In the genomic region with DNA sequence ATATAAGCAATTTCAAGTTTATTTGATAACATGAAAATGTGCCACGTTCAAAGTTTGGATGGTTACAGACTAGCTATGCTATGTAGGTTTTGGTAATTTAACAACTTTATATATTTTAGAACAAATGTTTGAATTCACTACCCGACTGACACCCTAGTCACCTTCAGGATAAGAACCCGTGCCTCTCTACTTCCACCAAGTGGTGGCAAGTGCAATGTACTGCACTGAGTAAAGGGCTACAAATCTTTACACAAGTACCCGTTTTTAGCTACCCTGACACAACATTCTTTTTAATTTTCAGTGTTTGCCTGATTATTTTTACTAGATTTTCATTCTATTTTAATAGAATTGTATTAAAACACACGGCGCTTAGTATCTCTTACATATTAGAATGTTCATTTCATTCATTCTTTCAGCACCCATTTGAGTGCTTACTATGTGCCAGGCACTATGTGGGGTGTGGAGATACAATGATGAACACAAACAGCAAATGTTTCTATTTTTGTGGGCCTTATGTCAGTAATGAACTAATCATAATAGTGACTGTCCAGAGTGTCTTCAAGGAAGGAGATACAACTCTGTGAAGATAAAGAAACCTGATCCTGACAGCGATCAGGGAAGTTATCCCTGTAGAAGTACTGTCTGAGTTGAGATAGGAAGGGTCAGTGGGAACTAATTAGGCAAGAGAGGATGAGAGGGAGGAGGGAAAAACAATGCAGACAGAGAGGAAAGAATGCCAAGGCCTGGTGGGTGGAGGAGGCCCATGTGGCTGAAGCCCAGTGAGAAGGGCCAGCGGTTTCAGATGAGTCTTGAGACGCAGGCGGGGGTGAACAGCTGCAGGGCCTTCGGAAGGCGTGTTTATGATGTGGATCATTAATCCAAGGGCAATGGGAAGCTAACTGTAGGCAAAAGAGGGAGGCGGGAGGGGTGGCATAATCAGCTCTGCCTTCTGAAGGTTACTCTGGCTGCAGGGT, we compare ENCODE assay signal across 8 cellular contexts. TPM values are rescaled to one million over a fixed set of nuclear protein-coding genes. Genes with fewer than 3 reads are reported as not detected.
DNase-seq lines count a peak whose midpoint lies in the region; ATAC-seq and TF ChIP-seq lines count a peak whose summit lies in the region.

No MANE protein-coding gene starts in this region.

- ATAC-seq in CD4-positive, CD25-positive, alpha-beta regulatory T cell (ENCODE audit: low read depth in 2 of 2), result peak; percentile 44
- ATAC-seq in GM18511 (IDR thresholded peaks at IDR 0.05; ENCODE audit: unreplicated experiment) (peak; percentile 33), SK-N-SH treated with all-trans-retinoic acid at 6 μM for 48 hours (peak; percentile 59), GM21390 (IDR thresholded peaks at IDR 0.05; ENCODE audit: unreplicated experiment) (no peak), GM21381 (IDR thresholded peaks at IDR 0.05; ENCODE audit: unreplicated experiment) (no peak)
- ATAC-seq in naive thymus-derived CD4-positive, alpha-beta T cell, result peak; percentile 58

- H3K9me3 ChIP-seq in CD4-positive, CD25-positive, alpha-beta regulatory T cell (ENCODE audit: control insufficient read depth in 2 of 2, low read length in 2 of 2), result no peaks in the 10 kb centered on the region
- no peaks in the 10 kb centered on the region for H3K9me3 ChIP-seq in naive thymus-derived CD4-positive, alpha-beta T cell (ENCODE audit: control insufficient read depth in 2 of 3, low read length in 3 of 3)

- DNase-seq in CD4-positive, CD25-positive, alpha-beta regulatory T cell, result peak in 2 of 3 donors; percentile 36 to 57
- DNase-seq in LNCaP clone FGC (ENCODE audit: low read depth), result no peak
- DNase-seq in dermis blood vessel endothelial cell, result peak; percentile 70
- DNase-seq in naive thymus-derived CD4-positive, alpha-beta T cell, result peak in 7 of 9 donors; percentile 2 to 43 (median 33)

- H3K4me3 Mint-ChIP-seq in CD4-positive, CD25-positive, alpha-beta regulatory T cell, result peak overlapping the region in 3 of 4 donors; percentile 15 to 84 (median 17)
- no peak overlapping the region for H3K4me3 Mint-ChIP-seq in naive thymus-derived CD4-positive, alpha-beta T cell

- H3K4me3 ChIP-seq in CD4-positive, CD25-positive, alpha-beta regulatory T cell (ENCODE audit: low read depth, low read length), result no peak overlapping the region
- H3K4me3 ChIP-seq in LNCaP clone FGC (ENCODE audit: low read depth, low read length), result no peak overlapping the region
- H3K4me3 ChIP-seq in naive thymus-derived CD4-positive, alpha-beta T cell (ENCODE audit: low read length), result no peak overlapping the region

- POLR2A ChIA-PET in naive thymus-derived CD4-positive, alpha-beta T cell (lab: Charles Lee), result no interaction called here

- H3K36me3 ChIP-seq in CD4-positive, CD25-positive, alpha-beta regulatory T cell (ENCODE audit: control insufficient read depth, insufficient read depth, low read length), result no peaks in the 10 kb centered on the region
- H3K36me3 ChIP-seq in naive thymus-derived CD4-positive, alpha-beta T cell (ENCODE audit: control insufficient read depth in 2 of 3, insufficient read depth in 3 of 3, low read length in 3 of 3), result no peaks in the 10 kb centered on the region

- H3K27me3 ChIP-seq in CD4-positive, CD25-positive, alpha-beta regulatory T cell (ENCODE audit: control insufficient read depth, insufficient read depth, low read length), result peaks cover 13% of the 10 kb centered on the region
- H3K27me3 ChIP-seq in naive thymus-derived CD4-positive, alpha-beta T cell (ENCODE audit: control insufficient read depth in 2 of 2, insufficient read depth in 2 of 2, low read length in 2 of 2), result peaks cover 0 to 5% of the 10 kb centered on the region in 2 donors

- peaks cover 9% of the 10 kb centered on the region for H3K4me1 ChIP-seq in CD4-positive, CD25-positive, alpha-beta regulatory T cell (ENCODE audit: control insufficient read depth, insufficient read depth, low read length, poor library complexity, severe bottlenecking)
- H3K4me1 ChIP-seq in naive thymus-derived CD4-positive, alpha-beta T cell (ENCODE audit: control insufficient read depth in 2 of 2, insufficient read depth in 2 of 2, low read length in 2 of 2), result peaks cover 11 to 13% of the 10 kb centered on the region in 2 donors

- TF ChIP-seq CTCF in LNCaP clone FGC (IDR thresholded peaks at IDR 0.05; ENCODE audit: control insufficient read depth, extremely low read depth, insufficient read depth), result peak; percentile 77

- no peaks in the 10 kb centered on the region for H3K9me3 Mint-ChIP-seq in CD4-positive, CD25-positive, alpha-beta regulatory T cell
- peaks cover 0 to 5% (median 0%) of the 10 kb centered on the region in 11 donors for H3K9me3 Mint-ChIP-seq in naive thymus-derived CD4-positive, alpha-beta T cell

- H3K27ac Mint-ChIP-seq in CD4-positive, CD25-positive, alpha-beta regulatory T cell, result no peak overlapping the region
- peak overlapping the region in 1 of 9 donors; percentile 1 for H3K27ac Mint-ChIP-seq in naive thymus-derived CD4-positive, alpha-beta T cell

- no peak overlapping the region for H3K27ac ChIP-seq in CD4-positive, CD25-positive, alpha-beta regulatory T cell (ENCODE audit: insufficient read depth, low read length, poor library complexity, severe bottlenecking)
- no peak overlapping the region for H3K27ac ChIP-seq in naive thymus-derived CD4-positive, alpha-beta T cell (ENCODE audit: low read depth, low read length)

- H3K27me3 Mint-ChIP-seq in CD4-positive, CD25-positive, alpha-beta regulatory T cell, result peaks cover 52% of the 10 kb centered on the region
- H3K27me3 Mint-ChIP-seq in naive thymus-derived CD4-positive, alpha-beta T cell, result peaks cover 22 to 57% (median 32%) of the 10 kb centered on the region in 5 donors

- intact Hi-C loops in naive thymus-derived CD4-positive, alpha-beta T cell (cut with micrococcal nuclease), result loop anchor here (1.0 to 5.0 kb wide), 2 partner anchors 707 to 934 kb away; no protein-coding TSS in a partner anchor

- CTCF ChIA-PET in naive thymus-derived CD4-positive, alpha-beta T cell (lab: Charles Lee), result interaction anchor here (0.5 to 1.0 kb wide), 4 partner anchors 28 to 189 kb away, joined by 3 to 5 read pairs (median 4); no protein-coding TSS in a partner anchor

- peaks cover 4 to 16% (median 11%) of the 10 kb centered on the region in 4 donors for H3K4me1 Mint-ChIP-seq in CD4-positive, CD25-positive, alpha-beta regulatory T cell
- H3K4me1 Mint-ChIP-seq in naive thymus-derived CD4-positive, alpha-beta T cell, result peaks cover 8 to 26% (median 13%) of the 10 kb centered on the region in 7 donors

- H3K36me3 Mint-ChIP-seq in CD4-positive, CD25-positive, alpha-beta regulatory T cell, result no peaks in the 10 kb centered on the region
- H3K36me3 Mint-ChIP-seq in naive thymus-derived CD4-positive, alpha-beta T cell, result peaks cover 0 to 6% (median 5%) of the 10 kb centered on the region in 5 donors

TF ChIP-seq in SK-N-SH treated with all-trans-retinoic acid at 6 μM for 48 hours, 23 proteins besides CTCF, POLR2A, EP300 and RAD21:
- TF ChIP-seq PPARA (CRISPR knock-in tag; IDR thresholded peaks at IDR 0.05; ENCODE audit: borderline replicate concordance) (no peak), ESRRG (CRISPR knock-in tag; IDR thresholded peaks at IDR 0.05) (no peak), ZFP30 (CRISPR knock-in tag; IDR thresholded peaks at IDR 0.05) (no peak)
- TF ChIP-seq, protein P1, sequence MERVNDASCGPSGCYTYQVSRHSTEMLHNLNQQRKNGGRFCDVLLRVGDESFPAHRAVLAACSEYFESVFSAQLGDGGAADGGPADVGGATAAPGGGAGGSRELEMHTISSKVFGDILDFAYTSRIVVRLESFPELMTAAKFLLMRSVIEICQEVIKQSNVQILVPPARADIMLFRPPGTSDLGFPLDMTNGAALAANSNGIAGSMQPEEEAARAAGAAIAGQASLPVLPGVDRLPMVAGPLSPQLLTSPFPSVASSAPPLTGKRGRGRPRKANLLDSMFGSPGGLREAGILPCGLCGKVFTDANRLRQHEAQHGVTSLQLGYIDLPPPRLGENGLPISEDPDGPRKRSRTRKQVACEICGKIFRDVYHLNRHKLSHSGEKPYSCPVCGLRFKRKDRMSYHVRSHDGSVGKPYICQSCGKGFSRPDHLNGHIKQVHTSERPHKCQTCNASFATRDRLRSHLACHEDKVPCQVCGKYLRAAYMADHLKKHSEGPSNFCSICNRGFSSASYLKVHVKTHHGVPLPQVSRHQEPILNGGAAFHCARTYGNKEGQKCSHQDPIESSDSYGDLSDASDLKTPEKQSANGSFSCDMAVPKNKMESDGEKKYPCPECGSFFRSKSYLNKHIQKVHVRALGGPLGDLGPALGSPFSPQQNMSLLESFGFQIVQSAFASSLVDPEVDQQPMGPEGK (CRISPR knock-in tag; IDR thresholded peaks at IDR 0.05; ENCODE audit: borderline replicate concordance), result no peak

RNA-seq across cellular contexts. Expression of a gene that starts 3.8 kb away (rescaled TPM):
- not detected for total RNA-seq in CD4-positive, CD25-positive, alpha-beta regulatory T cell
- polyA plus RNA-seq in CD4-positive, CD25-positive, alpha-beta regulatory T cell, result not detected
- total RNA-seq in dermis blood vessel endothelial cell, result 0.70 and 1.7 TPM in 2 replicates
- not detected for total RNA-seq in naive thymus-derived CD4-positive, alpha-beta T cell
- under 1 TPM in 1 of 2 donors, not detected in 1; 0.24 TPM for polyA plus RNA-seq in naive thymus-derived CD4-positive, alpha-beta T cell

RNA-seq across cellular contexts. Expression of a gene that starts 10.0 kb away (rescaled TPM):
- total RNA-seq in CD4-positive, CD25-positive, alpha-beta regulatory T cell, result not detected
- polyA plus RNA-seq in CD4-positive, CD25-positive, alpha-beta regulatory T cell, result 1 to 10 TPM in 1 of 4 donors, under 1 TPM in 2, not detected in 1; 0.56 to 1.4 (median 0.57) TPM
- 0.51 TPM in 2 replicates for total RNA-seq in dermis blood vessel endothelial cell
- total RNA-seq in naive thymus-derived CD4-positive, alpha-beta T cell, result 1 to 10 TPM in 4 of 5 experiments, under 1 TPM in 1; 0.94 to 3.5 (median 1.6) TPM
- 1 to 10 TPM; 1.7 to 3.7 TPM for polyA plus RNA-seq in naive thymus-derived CD4-positive, alpha-beta T cell

Comparison
In these comparisons a context has a peak if more than half of its experiments do, and no peak if none do; other contexts are left out.
1. ATAC-seq: peak in CD4-positive, CD25-positive, alpha-beta regulatory T cell (2 of 2), GM18511 (single experiment), SK-N-SH treated with all-trans-retinoic acid at 6 μM for 48 hours (single experiment) and naive thymus-derived CD4-positive, alpha-beta T cell (single experiment); none in GM21390 (single experiment) and GM21381 (single experiment).
2. H3K4me3 Mint-ChIP-seq: peak in CD4-positive, CD25-positive, alpha-beta regulatory T cell (3 of 4); none in naive thymus-derived CD4-positive, alpha-beta T cell (0 of 10).